ENCODE assay signal across 1 cellular context in genomic region chr16:24731722-24732419, GRCh38.
TF ChIP-seq lines count a peak whose summit lies in the region.

No MANE protein-coding gene starts in this region.

TF ChIP-seq in HepG2, 621 proteins besides CTCF, POLR2A, EP300 and RAD21 (continued from another document and continues in another):
- no peak for TF ChIP-seq ZNF513 (CRISPR knock-in tag; conservative IDR thresholded peaks at IDR 0.05)
- no peak for TF ChIP-seq ZMYM2 (CRISPR knock-in tag; IDR thresholded peaks at IDR 0.05)
- peak; percentile 77; the same call in 1 of the 2 replicates for TF ChIP-seq POLR2AphosphoS2 (IDR thresholded peaks at IDR 0.05; ENCODE audit: low read depth, low read length)
- TF ChIP-seq NCOA2 (CRISPR knock-in tag; IDR thresholded peaks at IDR 0.05): peak; percentile 14; the same call in 1 of the 2 replicates
- TF ChIP-seq, protein P1, sequence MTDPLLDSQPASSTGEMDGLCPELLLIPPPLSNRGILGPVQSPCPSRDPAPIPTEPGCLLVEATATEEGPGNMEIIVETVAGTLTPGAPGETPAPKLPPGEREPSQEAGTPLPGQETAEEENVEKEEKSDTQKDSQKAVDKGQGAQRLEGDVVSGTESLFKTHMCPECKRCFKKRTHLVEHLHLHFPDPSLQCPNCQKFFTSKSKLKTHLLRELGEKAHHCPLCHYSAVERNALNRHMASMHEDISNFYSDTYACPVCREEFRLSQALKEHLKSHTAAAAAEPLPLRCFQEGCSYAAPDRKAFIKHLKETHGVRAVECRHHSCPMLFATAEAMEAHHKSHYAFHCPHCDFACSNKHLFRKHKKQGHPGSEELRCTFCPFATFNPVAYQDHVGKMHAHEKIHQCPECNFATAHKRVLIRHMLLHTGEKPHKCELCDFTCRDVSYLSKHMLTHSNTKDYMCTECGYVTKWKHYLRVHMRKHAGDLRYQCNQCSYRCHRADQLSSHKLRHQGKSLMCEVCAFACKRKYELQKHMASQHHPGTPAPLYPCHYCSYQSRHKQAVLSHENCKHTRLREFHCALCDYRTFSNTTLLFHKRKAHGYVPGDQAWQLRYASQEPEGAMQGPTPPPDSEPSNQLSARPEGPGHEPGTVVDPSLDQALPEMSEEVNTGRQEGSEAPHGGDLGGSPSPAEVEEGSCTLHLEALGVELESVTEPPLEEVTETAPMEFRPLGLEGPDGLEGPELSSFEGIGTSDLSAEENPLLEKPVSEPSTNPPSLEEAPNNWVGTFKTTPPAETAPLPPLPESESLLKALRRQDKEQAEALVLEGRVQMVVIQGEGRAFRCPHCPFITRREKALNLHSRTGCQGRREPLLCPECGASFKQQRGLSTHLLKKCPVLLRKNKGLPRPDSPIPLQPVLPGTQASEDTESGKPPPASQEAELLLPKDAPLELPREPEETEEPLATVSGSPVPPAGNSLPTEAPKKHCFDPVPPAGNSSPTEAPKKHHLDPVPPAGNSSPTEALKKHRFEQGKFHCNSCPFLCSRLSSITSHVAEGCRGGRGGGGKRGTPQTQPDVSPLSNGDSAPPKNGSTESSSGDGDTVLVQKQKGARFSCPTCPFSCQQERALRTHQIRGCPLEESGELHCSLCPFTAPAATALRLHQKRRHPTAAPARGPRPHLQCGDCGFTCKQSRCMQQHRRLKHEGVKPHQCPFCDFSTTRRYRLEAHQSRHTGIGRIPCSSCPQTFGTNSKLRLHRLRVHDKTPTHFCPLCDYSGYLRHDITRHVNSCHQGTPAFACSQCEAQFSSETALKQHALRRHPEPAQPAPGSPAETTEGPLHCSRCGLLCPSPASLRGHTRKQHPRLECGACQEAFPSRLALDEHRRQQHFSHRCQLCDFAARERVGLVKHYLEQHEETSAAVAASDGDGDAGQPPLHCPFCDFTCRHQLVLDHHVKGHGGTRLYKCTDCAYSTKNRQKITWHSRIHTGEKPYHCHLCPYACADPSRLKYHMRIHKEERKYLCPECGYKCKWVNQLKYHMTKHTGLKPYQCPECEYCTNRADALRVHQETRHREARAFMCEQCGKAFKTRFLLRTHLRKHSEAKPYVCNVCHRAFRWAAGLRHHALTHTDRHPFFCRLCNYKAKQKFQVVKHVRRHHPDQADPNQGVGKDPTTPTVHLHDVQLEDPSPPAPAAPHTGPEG (CRISPR knock-in tag; IDR thresholded peaks at IDR 0.05): no peak
- TF ChIP-seq ZNF160 (CRISPR knock-in tag; IDR thresholded peaks at IDR 0.05): no peak
- TF ChIP-seq, protein P2, sequence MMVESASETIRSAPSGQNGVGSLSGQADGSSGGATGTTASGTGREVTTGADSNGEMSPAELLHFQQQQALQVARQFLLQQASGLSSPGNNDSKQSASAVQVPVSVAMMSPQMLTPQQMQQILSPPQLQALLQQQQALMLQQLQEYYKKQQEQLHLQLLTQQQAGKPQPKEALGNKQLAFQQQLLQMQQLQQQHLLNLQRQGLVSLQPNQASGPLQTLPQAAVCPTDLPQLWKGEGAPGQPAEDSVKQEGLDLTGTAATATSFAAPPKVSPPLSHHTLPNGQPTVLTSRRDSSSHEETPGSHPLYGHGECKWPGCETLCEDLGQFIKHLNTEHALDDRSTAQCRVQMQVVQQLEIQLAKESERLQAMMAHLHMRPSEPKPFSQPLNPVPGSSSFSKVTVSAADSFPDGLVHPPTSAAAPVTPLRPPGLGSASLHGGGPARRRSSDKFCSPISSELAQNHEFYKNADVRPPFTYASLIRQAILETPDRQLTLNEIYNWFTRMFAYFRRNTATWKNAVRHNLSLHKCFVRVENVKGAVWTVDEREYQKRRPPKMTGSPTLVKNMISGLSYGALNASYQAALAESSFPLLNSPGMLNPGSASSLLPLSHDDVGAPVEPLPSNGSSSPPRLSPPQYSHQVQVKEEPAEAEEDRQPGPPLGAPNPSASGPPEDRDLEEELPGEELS (CRISPR knock-in tag; IDR thresholded peaks at IDR 0.05): peak; percentile 54; the same call in 1 of the 2 replicates
- TF ChIP-seq, protein P3, sequence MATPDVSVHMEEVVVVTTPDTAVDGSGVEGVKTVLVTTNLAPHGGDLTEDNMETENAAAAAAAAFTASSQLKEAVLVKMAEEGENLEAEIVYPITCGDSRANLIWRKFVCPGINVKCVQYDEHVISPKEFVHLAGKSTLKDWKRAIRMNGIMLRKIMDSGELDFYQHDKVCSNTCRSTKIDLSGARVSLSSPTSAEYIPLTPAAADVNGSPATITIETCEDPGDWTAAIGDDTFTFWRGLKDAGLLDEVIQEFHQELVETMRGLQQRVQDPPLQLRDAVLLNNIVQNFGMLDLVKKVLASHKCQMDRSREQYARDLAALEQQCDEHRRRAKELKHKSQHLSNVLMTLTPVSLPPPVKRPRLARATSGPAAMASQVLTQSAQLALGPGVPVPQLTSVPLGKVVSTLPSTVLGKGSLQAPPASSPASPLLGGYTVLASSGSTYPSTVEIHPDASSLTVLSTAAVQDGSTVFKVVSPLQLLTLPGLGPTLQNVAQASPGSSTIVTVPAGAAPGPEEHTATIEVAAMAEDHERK (CRISPR knock-in tag; IDR thresholded peaks at IDR 0.05; ENCODE audit: low read depth): no peak
- peak; percentile 35 for TF ChIP-seq TFDP2 (CRISPR knock-in tag; IDR thresholded peaks at IDR 0.05)
- TF ChIP-seq FUBP1 (CRISPR knock-in tag; IDR thresholded peaks at IDR 0.05; ENCODE audit: borderline replicate concordance): no peak
- no peak for TF ChIP-seq NFE2 (CRISPR knock-in tag; IDR thresholded peaks at IDR 0.05)
- peak; percentile 91 for TF ChIP-seq ARID5B (CRISPR knock-in tag; IDR thresholded peaks at IDR 0.05)
- TF ChIP-seq MAFG (CRISPR knock-in tag; IDR thresholded peaks at IDR 0.05): no peak
- no peak; the same call in 1 of the 2 replicates for TF ChIP-seq AKAP8 (CRISPR knock-in tag; IDR thresholded peaks at IDR 0.05)
- no peak for TF ChIP-seq KAT7 (CRISPR knock-in tag; IDR thresholded peaks at IDR 0.05; ENCODE audit: borderline replicate concordance)
- no peak for TF ChIP-seq ZNF33B (CRISPR knock-in tag; IDR thresholded peaks at IDR 0.05)
- no peak for TF ChIP-seq ZNF576 (CRISPR knock-in tag; IDR thresholded peaks at IDR 0.05)
- TF ChIP-seq THAP8 (CRISPR knock-in tag; IDR thresholded peaks at IDR 0.05; ENCODE audit: borderline replicate concordance): no peak
- peak; percentile 97 for TF ChIP-seq PAF1 (CRISPR knock-in tag; IDR thresholded peaks at IDR 0.05)
- TF ChIP-seq, protein P4, sequence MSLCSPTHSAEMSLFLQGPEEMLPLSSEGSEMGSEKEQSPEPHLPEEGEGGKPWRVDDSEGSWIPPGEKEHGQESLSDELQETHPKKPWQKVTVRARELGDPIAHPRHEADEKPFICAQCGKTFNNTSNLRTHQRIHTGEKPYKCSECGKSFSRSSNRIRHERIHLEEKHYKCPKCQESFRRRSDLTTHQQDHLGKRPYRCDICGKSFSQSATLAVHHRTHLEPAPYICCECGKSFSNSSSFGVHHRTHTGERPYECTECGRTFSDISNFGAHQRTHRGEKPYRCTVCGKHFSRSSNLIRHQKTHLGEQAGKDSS (CRISPR knock-in tag; IDR thresholded peaks at IDR 0.05; ENCODE audit: borderline replicate concordance, low read depth): no peak
- TF ChIP-seq SALL1 (CRISPR knock-in tag; IDR thresholded peaks at IDR 0.05): peak; percentile 91
- no peak for TF ChIP-seq ZNF18 (CRISPR knock-in tag; IDR thresholded peaks at IDR 0.05; ENCODE audit: insufficient replicate concordance)
- peak in 1 of 2 experiments; percentile 39; a peak in 1 of 4 replicates for TF ChIP-seq REST (IDR thresholded peaks at IDR 0.05; ENCODE audit: borderline replicate concordance in 1 of 2, low read depth in 1 of 2, low read length in 2 of 2)
